Comparison of ENCODE assay signal across 8 cellular contexts in genomic region chr17:81245024-81245664, GRCh38. TPM values are rescaled to one million over a fixed set of nuclear protein-coding genes. Genes with fewer than 3 reads are reported as not detected.
DNase-seq lines count a peak whose midpoint lies in the region; ATAC-seq and TF ChIP-seq lines count a peak whose summit lies in the region.

No MANE protein-coding gene starts in this region.

- peaks cover 8% of the 10 kb centered on the region for H3K36me3 ChIP-seq in mammary epithelial cell (ENCODE audit: insufficient read depth, low read length)
- no peaks in the 10 kb centered on the region for H3K36me3 ChIP-seq in CD8-positive, alpha-beta T cell (ENCODE audit: insufficient read depth, low read length)

- TSS peak; percentile 22 for BruUV-seq in mammary epithelial cell (replicated peaks; lab: Mats Ljungman, UMichigan)
- no TSS peak for BruUV-seq in MCF 10A (replicated peaks; lab: Mats Ljungman, UMichigan)

- no peaks in the 10 kb centered on the region for H3K9me3 Mint-ChIP-seq in MCF 10A (ENCODE audit: unreplicated experiment)
- no peaks in the 10 kb centered on the region for H3K9me3 Mint-ChIP-seq in endothelial cell (ENCODE audit: unreplicated experiment)
- no peaks in the 10 kb centered on the region for H3K9me3 Mint-ChIP-seq in stimulated activated naive CD8-positive, alpha-beta T cell treated with anti-CD3 and anti-CD28 coated beads, Interleukin-15, amount 100 ng/mL, for 72 hours
- no peaks in the 10 kb centered on the region for H3K9me3 Mint-ChIP-seq in CD8-positive, alpha-beta T cell

- H3K4me3 ChIP-seq in mammary epithelial cell (replicated peaks in 1 of 3; ENCODE audit: insufficient read depth in 1 of 3, low read depth in 2 of 3, low read length in 3 of 3): no peak overlapping the region
- no peak overlapping the region for H3K4me3 ChIP-seq in NB4 (ENCODE audit: low read depth, low read length)
- H3K4me3 ChIP-seq in CD8-positive, alpha-beta T cell (ENCODE audit: low read depth, low read length): no peak overlapping the region

- H3K27ac ChIP-seq in mammary epithelial cell (ENCODE audit: insufficient read depth, low read depth, low read length): no peak overlapping the region
- H3K27ac ChIP-seq in CD8-positive, alpha-beta T cell (ENCODE audit: low read depth, low read length): no peak overlapping the region

- TF ChIP-seq CTCF in mammary epithelial cell (conservative IDR thresholded peaks at IDR 0.05 in 1 of 2, IDR thresholded peaks at IDR 0.05 in 1 of 2; ENCODE audit: extremely low read depth in 1 of 2, insufficient read depth in 1 of 2, low read depth in 1 of 2, low read length in 2 of 2): no peak
- TF ChIP-seq CTCF in MCF 10A (IDR thresholded peaks at IDR 0.05; ENCODE audit: unreplicated experiment): no peak
- TF ChIP-seq CTCF in NB4 (IDR thresholded peaks at IDR 0.05; ENCODE audit: low read depth, low read length): no peak
- no peak for TF ChIP-seq CTCF in endothelial cell (IDR thresholded peaks at IDR 0.05; ENCODE audit: unreplicated experiment)
- no peak for TF ChIP-seq CTCF in CD8-positive, alpha-beta T cell (IDR thresholded peaks at IDR 0.05)

- dilution Hi-C loops in mammary epithelial cell (cut with HindIII; ENCODE audit: low sequenced_read_pairs): no loop called here

- H3K36me3 Mint-ChIP-seq in MCF 10A (ENCODE audit: insufficient read depth, unreplicated experiment) (peaks cover 50% of the 10 kb centered on the region), endothelial cell (ENCODE audit: low read depth, unreplicated experiment) (peaks cover 10% of the 10 kb centered on the region)
- peaks cover 3% of the 10 kb centered on the region for H3K36me3 Mint-ChIP-seq in CD8-positive, alpha-beta T cell

- POLR2A ChIA-PET in MCF 10A (lab: Yijun Ruan, JAX): interaction anchor here (0.6 to 1.3 kb wide), 2 partner anchors 22 to 278 kb away, joined by 3 read pairs; partner anchors contain the start of gene CEP131
- POLR2A ChIA-PET in CD8-positive, alpha-beta T cell (lab: Charles Lee): no interaction called here

- H3K9me3 ChIP-seq in mammary epithelial cell (replicated peaks; ENCODE audit: insufficient read depth, low read length): no peaks in the 10 kb centered on the region
- no peaks in the 10 kb centered on the region for H3K9me3 ChIP-seq in CD8-positive, alpha-beta T cell (ENCODE audit: low read length)

- in situ Hi-C loops in mammary epithelial cell (cut with MboI; ENCODE audit: low sequenced_read_pairs in 2 of 2): loop anchor here (10.0 to 25.0 kb wide), 2 partner anchors 100 to 233 kb away; no protein-coding TSS in a partner anchor

- peak; percentile 12 for TF ChIP-seq POLR2A in NB4 (IDR thresholded peaks at IDR 0.05; ENCODE audit: extremely low read depth, insufficient read length)

- no peak overlapping the region for H2AFZ ChIP-seq in mammary epithelial cell (ENCODE audit: low read depth, low read length)

- H3K4me3 Mint-ChIP-seq in MCF 10A (ENCODE audit: unreplicated experiment): no peak overlapping the region
- H3K4me3 Mint-ChIP-seq in endothelial cell (ENCODE audit: unreplicated experiment): peak overlapping the region; percentile 35
- no peak overlapping the region for H3K4me3 Mint-ChIP-seq in stimulated activated naive CD8-positive, alpha-beta T cell treated with anti-CD3 and anti-CD28 coated beads, Interleukin-15, amount 100 ng/mL, for 72 hours
- H3K4me3 Mint-ChIP-seq in CD8-positive, alpha-beta T cell: no peak overlapping the region

- intact Hi-C loops in mammary epithelial cell (cut with micrococcal nuclease): no loop called here
- intact Hi-C loops in MCF 10A (cut with micrococcal nuclease): no loop called here
- intact Hi-C loops in CD8-positive, alpha-beta T cell (cut with DNase I, micrococcal nuclease): no loop called here

- H3K4me2 ChIP-seq in mammary epithelial cell (ENCODE audit: insufficient read depth, low read depth, low read length): no peak overlapping the region

- no peak overlapping the region for H3K9ac ChIP-seq in mammary epithelial cell (ENCODE audit: insufficient read depth, low read length)

- no peaks in the 10 kb centered on the region for H3K27me3 Mint-ChIP-seq in MCF 10A (ENCODE audit: insufficient read depth, unreplicated experiment)
- peaks cover 22% of the 10 kb centered on the region for H3K27me3 Mint-ChIP-seq in endothelial cell (ENCODE audit: unreplicated experiment)
- no peaks in the 10 kb centered on the region for H3K27me3 Mint-ChIP-seq in stimulated activated naive CD8-positive, alpha-beta T cell treated with anti-CD3 and anti-CD28 coated beads, Interleukin-15, amount 100 ng/mL, for 72 hours
- no peaks in the 10 kb centered on the region for H3K27me3 Mint-ChIP-seq in CD8-positive, alpha-beta T cell (ENCODE audit: low read depth)

- DNase-seq in mammary epithelial cell (no peak), MCF 10A (ENCODE audit: unreplicated experiment) (no peak), NB4 (ENCODE audit: low read depth) (no peak), endothelial cell (ENCODE audit: low spot score) (no peak), EL (no peak)
- DNase-seq in stimulated activated naive CD8-positive, alpha-beta T cell treated with anti-CD3 and anti-CD28 coated beads, Interleukin-15, amount 100 ng/mL, for 72 hours: no peak
- no peak for DNase-seq in CD8-positive, alpha-beta T cell
- no peak for DNase-seq in effector CD8-positive, alpha-beta T cell (lab: John Stamatoyannopoulos, UW)

- H3K27me3 ChIP-seq in mammary epithelial cell (ENCODE audit: insufficient read depth, low read length): no peaks in the 10 kb centered on the region
- no peaks in the 10 kb centered on the region for H3K27me3 ChIP-seq in CD8-positive, alpha-beta T cell (ENCODE audit: insufficient read depth, low read length)

- 90% methylated on average over 20 of the region's 25 CpGs for WGBS in mammary epithelial cell (ENCODE audit: low coverage, missing lambda C conversion rate)

- H3K4me1 ChIP-seq in mammary epithelial cell (ENCODE audit: insufficient read depth, low read length): peaks cover 9% of the 10 kb centered on the region
- peaks cover 14% of the 10 kb centered on the region for H3K4me1 ChIP-seq in CD8-positive, alpha-beta T cell (ENCODE audit: insufficient read depth, low read length)

- peaks cover 22% of the 10 kb centered on the region for H3K79me2 ChIP-seq in mammary epithelial cell (ENCODE audit: insufficient read depth, low read length)

- H3K27ac Mint-ChIP-seq in MCF 10A (ENCODE audit: low read depth, unreplicated experiment) (no peak overlapping the region), endothelial cell (ENCODE audit: unreplicated experiment) (no peak overlapping the region)
- peak overlapping the region in 1 of 2 donors; percentile 74 for H3K27ac Mint-ChIP-seq in stimulated activated naive CD8-positive, alpha-beta T cell treated with anti-CD3 and anti-CD28 coated beads, Interleukin-15, amount 100 ng/mL, for 72 hours
- no peak overlapping the region for H3K27ac Mint-ChIP-seq in CD8-positive, alpha-beta T cell

- ATAC-seq in stimulated activated naive CD8-positive, alpha-beta T cell treated with anti-CD3 and anti-CD28 coated beads, Interleukin-15, amount 100 ng/mL, for 72 hours: peak; percentile 29
- no peak for ATAC-seq in CD8-positive, alpha-beta T cell

- H3K4me1 Mint-ChIP-seq in MCF 10A (ENCODE audit: insufficient read depth, unreplicated experiment) (peaks cover 13% of the 10 kb centered on the region), endothelial cell (ENCODE audit: unreplicated experiment) (no peaks in the 10 kb centered on the region)
- peaks cover 30% of the 10 kb centered on the region for H3K4me1 Mint-ChIP-seq in stimulated activated naive CD8-positive, alpha-beta T cell treated with anti-CD3 and anti-CD28 coated beads, Interleukin-15, amount 100 ng/mL, for 72 hours
- peaks cover 15% of the 10 kb centered on the region for H3K4me1 Mint-ChIP-seq in CD8-positive, alpha-beta T cell (ENCODE audit: low read depth)

- CTCF ChIA-PET in mammary epithelial cell (lab: Charles Lee; ENCODE audit: low non-redundant PET): no interaction called here
- CTCF ChIA-PET in MCF 10A (lab: Yijun Ruan, JAX): interaction anchor here (0.5 kb wide), 1 partner anchor 32 kb away, joined by 3 read pairs; no protein-coding TSS in a partner anchor
- CTCF ChIA-PET in CD8-positive, alpha-beta T cell (lab: Charles Lee): interaction anchor here (1.1 kb wide), 1 partner anchor 240 kb away, joined by 5 read pairs; no protein-coding TSS in a partner anchor

- no peaks in the 10 kb centered on the region for H4K20me1 ChIP-seq in mammary epithelial cell (ENCODE audit: insufficient read depth, low read length)

RNA-seq across cellular contexts. Expression of gene NDUFAF8, which starts 6.0 kb away (rescaled TPM):
- total RNA-seq in mammary epithelial cell (10 to 100 TPM; 14.7 to 98.1 TPM), MCF 10A (2022) (95.0 and 95.3 TPM in 2 replicates), endothelial cell (ENCODE audit: unreplicated experiment) (31.2 TPM)
- polyA plus RNA-seq in mammary epithelial cell: 112 TPM
- 69.0 TPM for polyA minus RNA-seq in mammary epithelial cell
- 10 to 100 TPM; 40.6 to 50.9 TPM for total RNA-seq in CD8-positive, alpha-beta T cell

RNA-seq across cellular contexts. Expression of gene TEPSIN, which starts 6.3 kb away (rescaled TPM):
- 10 to 100 TPM; 15.7 to 25.7 TPM for total RNA-seq in mammary epithelial cell
- polyA plus RNA-seq in mammary epithelial cell: 10.3 TPM
- 3.9 TPM for polyA minus RNA-seq in mammary epithelial cell
- total RNA-seq in MCF 10A (2022): 23.4 and 27.4 TPM in 2 replicates
- 43.8 TPM for total RNA-seq in endothelial cell (ENCODE audit: unreplicated experiment)
- total RNA-seq in CD8-positive, alpha-beta T cell: 10 to 100 TPM; 81.4 to 88.8 TPM

RNA-seq across cellular contexts. Expression of gene CEP131, which starts 22.4 kb away (rescaled TPM):
- 10 to 100 TPM in 1 of 2 donors, 1 to 10 TPM in 1; 8.7 to 13.1 TPM for total RNA-seq in mammary epithelial cell
- 6.1 TPM for polyA plus RNA-seq in mammary epithelial cell
- polyA minus RNA-seq in mammary epithelial cell: 1.5 TPM
- 8.0 and 9.5 TPM in 2 replicates for total RNA-seq in MCF 10A (2022)
- 21.1 TPM for total RNA-seq in endothelial cell (ENCODE audit: unreplicated experiment)
- 10 to 100 TPM in 1 of 2 experiments, 1 to 10 TPM in 1; 8.5 to 10.3 TPM for total RNA-seq in CD8-positive, alpha-beta T cell

RNA-seq across cellular contexts. Expression of gene SLC38A10, which starts 50.0 kb away (rescaled TPM):
- 10 to 100 TPM; 36.5 to 71.7 TPM for total RNA-seq in mammary epithelial cell
- polyA plus RNA-seq in mammary epithelial cell: 30.5 TPM
- polyA minus RNA-seq in mammary epithelial cell: 28.5 TPM
- 98.2 and 108 TPM in 2 replicates for total RNA-seq in MCF 10A (2022)
- 57.2 TPM for total RNA-seq in endothelial cell (ENCODE audit: unreplicated experiment)
- total RNA-seq in CD8-positive, alpha-beta T cell: 10 to 100 TPM; 16.1 to 17.4 TPM
